ENCODE assay signal across 8 cellular contexts in the genomic region with DNA sequence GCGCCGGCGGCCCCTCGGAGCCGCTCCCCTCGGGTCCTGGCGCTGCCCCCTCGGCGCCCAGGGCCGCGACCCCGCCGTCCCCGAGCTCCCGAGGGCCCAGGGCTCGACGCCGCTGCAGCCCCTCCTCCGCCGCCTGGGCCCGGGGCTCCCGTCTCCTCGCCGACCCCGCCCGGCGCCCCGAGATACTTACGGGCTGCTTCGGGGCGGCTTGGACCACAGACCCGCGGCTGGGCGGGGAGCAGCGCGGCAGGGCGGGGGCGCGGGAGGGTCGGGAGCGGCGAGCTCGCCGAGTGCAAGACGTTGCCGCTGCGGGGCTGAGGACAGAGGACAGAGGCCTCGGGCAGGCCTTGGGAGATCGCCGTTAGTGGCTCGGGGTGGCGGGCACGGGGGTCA. TPM values are rescaled to one million over a fixed set of nuclear protein-coding genes. Genes with fewer than 3 reads are reported as not detected.
DNase-seq lines count a peak whose midpoint lies in the region; ATAC-seq and TF ChIP-seq lines count a peak whose summit lies in the region.

No MANE protein-coding gene starts in this region.

- no peaks in the 10 kb centered on the region for H3K9me3 ChIP-seq in mesodermal cell (ENCODE audit: control insufficient read depth, low read length)

- no peak for TF ChIP-seq CTCF in brain (conservative IDR thresholded peaks at IDR 0.05)

- peaks cover 59% of the 10 kb centered on the region for H3K4me1 Mint-ChIP-seq in brain

- peaks cover 0 to 4% (median 0%) of the 10 kb centered on the region in 5 experiments for H3K9me3 Mint-ChIP-seq in brain

- ATAC-seq in GM19025 (IDR thresholded peaks at IDR 0.05; ENCODE audit: low read depth, unreplicated experiment): peak; percentile 6
- peak; percentile 4 for ATAC-seq in HG03159 (IDR thresholded peaks at IDR 0.05; ENCODE audit: unreplicated experiment)

- H3K4me3 Mint-ChIP-seq in brain: peak overlapping the region; percentile 78 to 97 (median 93)

- peak overlapping the region in 3 of 5 experiments; percentile 62 to 100 (median 100) for H3K27ac Mint-ChIP-seq in brain

- H3K27me3 Mint-ChIP-seq in brain: peaks cover 26% of the 10 kb centered on the region

- DNase-seq in cerebellar nuclear complex (lab: John Stamatoyannopoulos, UW): no peak
- no peak for DNase-seq in central memory CD4-positive, alpha-beta T cell
- no peak for DNase-seq in NCI-H1092 treated with DMSO at 0.1 percent for 48 hours (lab: John Stamatoyannopoulos, UW)
- no peak for DNase-seq in stimulated activated CD4-positive, alpha-beta T cell treated with anti-CD3 and anti-CD28 coated beads, Interleukin-12 subunit alpha, Interleukin-12 subunit beta, amount 100 ng/mL, for 4 hours

- H3K36me3 Mint-ChIP-seq in brain: peaks cover 31% of the 10 kb centered on the region

- H3K4me3 ChIP-seq in mesodermal cell (ENCODE audit: extremely low read depth, insufficient read depth, low read length, poor library complexity, severe bottlenecking): peak overlapping the region; percentile 95

- peak overlapping the region; percentile 82 for H3K27ac ChIP-seq in mesodermal cell (ENCODE audit: low read depth, low read length, severe bottlenecking)

- 0% methylated on average over 40 of the region's 53 CpGs for WGBS in mesodermal cell (ENCODE audit: insufficient coverage in 2 of 2), 2 experiments

- H3K4me1 ChIP-seq in mesodermal cell (ENCODE audit: control insufficient read depth, insufficient read depth, low read length, poor library complexity, severe bottlenecking): no peaks in the 10 kb centered on the region

- H3K36me3 ChIP-seq in mesodermal cell (ENCODE audit: control insufficient read depth, insufficient read depth, low read length): peaks cover 20% of the 10 kb centered on the region

RNA-seq across cellular contexts. Expression of a gene that starts 0.3 kb away (rescaled TPM):
- polyA plus RNA-seq in brain (ENCODE audit: insufficient read depth, low read depth, low replicate concordance): 14.6 TPM
- polyA plus RNA-seq in mesodermal cell (2013, experiment 1 of 2): 28.3 TPM
- polyA plus RNA-seq in mesodermal cell (2013, experiment 2 of 2): 25.3 TPM

RNA-seq across cellular contexts. Expression of a gene that starts 30.5 kb away (rescaled TPM):
- 0.70 TPM for polyA plus RNA-seq in brain (ENCODE audit: insufficient read depth, low read depth, low replicate concordance)
- polyA plus RNA-seq in mesodermal cell (2013, experiment 1 of 2): not detected
- polyA plus RNA-seq in mesodermal cell (2013, experiment 2 of 2): not detected
